ENCODE assay signal across 9 cellular contexts in genomic region chr10:17510242-17510908, GRCh38. TPM values are rescaled to one million over a fixed set of nuclear protein-coding genes. Genes with fewer than 3 reads are reported as not detected.
DNase-seq lines count a peak whose midpoint lies in the region; ATAC-seq, FAIRE-seq and TF ChIP-seq lines count a peak whose summit lies in the region.
"Had no signal": no experiment of that assay in that cellular context is flagged by ENCODE, and none has a peak within 500 bp of the region (broad histone marks: within the 10 kb centered on the region; RNA-seq: fewer than 3 reads in every experiment).

No MANE protein-coding gene starts in this region.

- no peaks in the 10 kb centered on the region for H3K27me3 ChIP-seq in K562 (ENCODE audit: control insufficient read depth in 2 of 2, insufficient read depth in 2 of 2, low read length in 2 of 2)

- TF ChIP-seq EP300 in K562 (IDR thresholded peaks at IDR 0.05; ENCODE audit: low read length) = no peak

- peaks cover 10 to 34% of the 10 kb centered on the region in 2 experiments; a peak in 4 of 5 replicates for H3K4me1 ChIP-seq in K562 (replicated peaks in 1 of 2; ENCODE audit: control insufficient read depth in 2 of 2, insufficient read depth in 2 of 2, low read length in 2 of 2)

- no TSS peak for BruUV-seq in K562 (replicated peaks; lab: Mats Ljungman, UMichigan)

- in situ Hi-C loops in K562 (cut with MboI) = no loop called here

- TF ChIP-seq POLR2A in K562 (conservative IDR thresholded peaks at IDR 0.05) = no peak

- peak; percentile 62 for ATAC-seq in GM18858 (IDR thresholded peaks at IDR 0.05; ENCODE audit: unreplicated experiment)
- peak; percentile 77 for ATAC-seq in GM21723 (IDR thresholded peaks at IDR 0.05; ENCODE audit: unreplicated experiment)
- peak; percentile 53 for ATAC-seq in HG03439 (IDR thresholded peaks at IDR 0.05; ENCODE audit: unreplicated experiment)
- no peak for ATAC-seq in K562

- FAIRE-seq in K562 (lab: Jason Lieb, UNC) (no peak), urothelium cell line (lab: Jason Lieb, UNC) (no peak)

- POLR2A ChIA-PET in K562 (lab: Yijun Ruan, JAX) = interaction anchor here (0.8 to 1.1 kb wide), 2 partner anchors 16 to 17 kb away, joined by 3 read pairs; no protein-coding TSS in a partner anchor

- no peak for TF ChIP-seq CTCF in K562 (IDR thresholded peaks at IDR 0.05 in 2 of 3, conservative IDR thresholded peaks at IDR 0.05 in 1 of 3; ENCODE audit: insufficient read depth in 2 of 3, low read depth in 1 of 3, low read length in 3 of 3)

- DNase-seq in K562 (ENCODE audit: extremely low read depth in 1 of 4, low spot score in 3 of 4) (no peak), NCI-H510A (lab: John Stamatoyannopoulos, UW) (no peak), urothelium cell line (ENCODE audit: low spot score) (no peak), AML-193 (lab: John Stamatoyannopoulos, UW) (no peak), middle frontal gyrus (ENCODE audit: extremely low spot score, low spot score) (no peak)
- DNase-seq: SK-N-SH had no signal

- H3K27ac ChIP-seq in K562 (ENCODE audit: extremely low read depth, low read depth, low read length) = no peak overlapping the region

- no peak for TF ChIP-seq RAD21 in K562 (CRISPR knock-in tag; conservative IDR thresholded peaks at IDR 0.05 in 1 of 2, IDR thresholded peaks at IDR 0.05 in 1 of 2)

- H3K9me1 ChIP-seq in K562 (ENCODE audit: control insufficient read depth, insufficient read depth, low read length) = no peaks in the 10 kb centered on the region

- no peaks in the 10 kb centered on the region for H4K20me1 ChIP-seq in K562 (replicated peaks; ENCODE audit: control insufficient read depth, insufficient read depth, low read length)

- H3K36me3 ChIP-seq in K562 (ENCODE audit: control insufficient read depth, insufficient read depth, low read length) = peaks cover 6% of the 10 kb centered on the region; the same call in 2 of the 3 replicates

- H3K4me2 ChIP-seq in K562 (ENCODE audit: insufficient read depth, low read length) = no peak overlapping the region
- H3K4me2 ChIP-seq: SK-N-SH had no signal

- intact Hi-C loops in K562 (cut with micrococcal nuclease) = no loop called here

- no peaks in the 10 kb centered on the region for H3K79me2 ChIP-seq in K562 (ENCODE audit: control insufficient read depth, insufficient read depth, low read length)

- CTCF ChIA-PET in K562 (lab: Yijun Ruan, JAX; ENCODE audit: low intra/inter-chr PET ratio) = no interaction called here

- no peak overlapping the region for H3K4me3 ChIP-seq in K562

- peak overlapping the region; percentile 36; the same call in 1 of the 2 replicates for H2AFZ ChIP-seq in K562 (ENCODE audit: low read depth, low read length)

- 0 out of 2 replicates have a peak, but pooled peaks cover 2% of the 10 kb centered on the region for H3K9me3 ChIP-seq in K562 (replicated peaks; ENCODE audit: control insufficient read depth, insufficient read depth, low read depth, low read length)
- H3K9me3 ChIP-seq: SK-N-SH had no signal

- H3K9ac ChIP-seq in K562 (ENCODE audit: insufficient read depth in 1 of 2, low read depth in 2 of 2, low read length in 2 of 2) = no peak overlapping the region
- H3K9ac ChIP-seq: SK-N-SH had no signal

- WGBS in K562 (ENCODE audit: insufficient coverage, low coverage, missing lambda C conversion rate) = 81% methylated on average over 5 of the region's 5 CpGs

TF ChIP-seq in K562, 482 proteins besides CTCF, POLR2A, EP300 and RAD21 (continues in another document):
- TF ChIP-seq ZNF655 (CRISPR knock-in tag; IDR thresholded peaks at IDR 0.05) = no peak
- no peak for TF ChIP-seq ELK1 (CRISPR knock-in tag; IDR thresholded peaks at IDR 0.05)
- TF ChIP-seq NCOA6 (IDR thresholded peaks at IDR 0.05) = no peak
- TF ChIP-seq ZNF280A (IDR thresholded peaks at IDR 0.05; ENCODE audit: low read depth, partially characterized antibody) = no peak
- no peak for TF ChIP-seq ELF1 (tag; IDR thresholded peaks at IDR 0.05)
- TF ChIP-seq SIRT6 (IDR thresholded peaks at IDR 0.05; ENCODE audit: low read depth, low read length) = no peak
- peak; percentile 96 for TF ChIP-seq ZNF121 (CRISPR knock-in tag; conservative IDR thresholded peaks at IDR 0.05)
- no peak for TF ChIP-seq TOE1 (IDR thresholded peaks at IDR 0.05; ENCODE audit: borderline replicate concordance)
- TF ChIP-seq TOE1 (CRISPR knock-in tag; IDR thresholded peaks at IDR 0.05; ENCODE audit: borderline replicate concordance, low read depth) = no peak
- no peak for TF ChIP-seq GATAD2B (IDR thresholded peaks at IDR 0.05; ENCODE audit: borderline replicate concordance)
- TF ChIP-seq ZBTB49 (CRISPR knock-in tag; IDR thresholded peaks at IDR 0.05; ENCODE audit: borderline replicate concordance) = no peak
- 0 out of 2 replicates have a peak, but pooled peaks have one; percentile 28 for TF ChIP-seq CBX1 (IDR thresholded peaks at IDR 0.05; ENCODE audit: low read depth)
- no peak for TF ChIP-seq SUPT5H (IDR thresholded peaks at IDR 0.05)
- no peak for TF ChIP-seq PYGO2 (tag; IDR thresholded peaks at IDR 0.05)
- no peak for TF ChIP-seq IRF2 (CRISPR knock-in tag; IDR thresholded peaks at IDR 0.05)
- TF ChIP-seq RBM25 (IDR thresholded peaks at IDR 0.05; ENCODE audit: low read depth, low read length, severe bottlenecking) = peak; percentile 47
- no peak for TF ChIP-seq GATAD2A (IDR thresholded peaks at IDR 0.05)
- TF ChIP-seq BCOR (IDR thresholded peaks at IDR 0.05) = peak; percentile 53; the same call in 1 of the 2 replicates

RNA-seq across cellular contexts. Expression of gene ST8SIA6, which starts 56.0 kb away (rescaled TPM):
- 2.7 and 7.6 TPM in 2 replicates for total RNA-seq in K562 (2011; cell fraction: chromatin; rRNA removed; ENCODE audit: low replicate concordance)
- total RNA-seq in K562 (2011; cell fraction: nucleolus; rRNA removed) = 2.2 and 3.4 TPM in 2 replicates
- 5.1 and 5.6 TPM in 2 replicates for total RNA-seq in K562 (2011; cell fraction: nucleoplasm; rRNA removed)
- total RNA-seq in K562 (2014; rRNA removed) = 3.9 and 5.1 TPM in 2 replicates
- 6.4 and 7.2 TPM in 2 replicates for total RNA-seq in K562 (2014; rRNA removed; fragmentation: Illumina TruSeq; extraction: Trizol)
- total RNA-seq in K562 (2015; rRNA removed; fragmentation: Illumina TruSeq; extraction: Trizol) = 4.8 and 6.7 TPM in 2 replicates
- total RNA-seq in K562 (2021) = 5.0 and 6.6 TPM in 2 replicates
- polyA plus RNA-seq in K562 (2011; rRNA removed) = 4.4 and 6.6 TPM in 2 replicates
- polyA plus RNA-seq in K562 (2011; cell fraction: cytosol; rRNA removed) = 1.5 and 1.7 TPM in 2 replicates
- polyA plus RNA-seq in K562 (2011; cell fraction: nucleus; rRNA removed) = 2.2 and 2.9 TPM in 2 replicates
- polyA plus RNA-seq in K562 (2012) = 2.9 and 5.6 TPM in 2 replicates
- 4.1 and 5.2 TPM in 2 replicates for polyA plus RNA-seq in K562 (2014; fragmentation: Illumina TruSeq; extraction: Trizol)
- 1 to 10 TPM in 1 of 2 experiments, under 1 TPM in 1; 0.69 to 1.2 TPM for polyA plus RNA-seq in K562 (2014; fragmentation: Nextera tagmentation; extraction: Ambion mirVana)
- 3.2 and 3.3 TPM in 2 replicates for polyA plus RNA-seq in K562 (2014; rRNA removed)
- polyA minus RNA-seq in K562 (2011; rRNA and poly(A)+ RNA removed) = 7.8 and 11.2 TPM in 2 replicates
- 2.1 and 7.0 TPM in 2 replicates for polyA minus RNA-seq in K562 (2011; cell fraction: cytosol; rRNA and poly(A)+ RNA removed)
- polyA minus RNA-seq in K562 (2011; cell fraction: nucleus; rRNA and poly(A)+ RNA removed) = 1.8 and 2.7 TPM in 2 replicates
